ENCODE assay signal across 8 cellular contexts in genomic region chr7:76471556-76472221, GRCh38. TPM values are rescaled to one million over a fixed set of nuclear protein-coding genes. Genes with fewer than 3 reads are reported as not detected.
DNase-seq lines count a peak whose midpoint lies in the region; ATAC-seq lines count a peak whose summit lies in the region.
"Not testable (repeated sequence)": the region's sequence is repeated elsewhere in the genome, so short reads cannot be mapped to it uniquely, and the experiment has no call there.
"Had no signal": no experiment of that assay in that cellular context is flagged by ENCODE, and none has a peak within 500 bp of the region (broad histone marks: within the 10 kb centered on the region; RNA-seq: fewer than 3 reads in every experiment).

No MANE protein-coding gene starts in this region.

- not testable (repeated sequence) for H3K27ac ChIP-seq in Karpas-422 (ENCODE audit: low read length)

- H3K27me3 Mint-ChIP-seq in dendritic cell treated with granulocyte-macrophage colony-stimulating factor and Interleukin-4, amounts not matched to agents 40 ng/mL and 50 ng/mL, for 4 days; stimulated activated memory B cell treated with anti-CD40 and anti-IgM and Interleukin-4, amounts not matched to agents 10 μg/mL and 1 μg/mL and 100 μg/mL, for 72 hours: not testable (repeated sequence)

- H2AFZ ChIP-seq in Karpas-422 (ENCODE audit: low read length), result not testable (repeated sequence)

- H3K9ac ChIP-seq in Karpas-422 (ENCODE audit: low read length), result not testable (repeated sequence)

- not testable (repeated sequence) for H3K36me3 ChIP-seq in Karpas-422 (ENCODE audit: insufficient read depth, low read length)

- H3K4me3 Mint-ChIP-seq in dendritic cell treated with granulocyte-macrophage colony-stimulating factor and Interleukin-4, amounts not matched to agents 40 ng/mL and 50 ng/mL, for 4 days, result peak overlapping the region; percentile 53
- H3K4me3 Mint-ChIP-seq in stimulated activated memory B cell treated with anti-CD40 and anti-IgM and Interleukin-4, amounts not matched to agents 10 μg/mL and 1 μg/mL and 100 μg/mL, for 72 hours, result not testable (repeated sequence)

- H3K4me3 ChIP-seq in Karpas-422 (ENCODE audit: low read length), result not testable (repeated sequence)

- not testable (repeated sequence) for H4K20me1 ChIP-seq in Karpas-422 (ENCODE audit: insufficient read depth, low read depth, low read length)

- H3K4me1 Mint-ChIP-seq in dendritic cell treated with granulocyte-macrophage colony-stimulating factor and Interleukin-4, amounts not matched to agents 40 ng/mL and 50 ng/mL, for 4 days (ENCODE audit: low read depth), result peaks cover 11% of the 10 kb centered on the region
- not testable (repeated sequence) for H3K4me1 Mint-ChIP-seq in stimulated activated memory B cell treated with anti-CD40 and anti-IgM and Interleukin-4, amounts not matched to agents 10 μg/mL and 1 μg/mL and 100 μg/mL, for 72 hours

- in situ Hi-C loops in SK-MEL-5 (cut with HindIII; ENCODE audit: low pct_unique_long_range_greater_than_20kb, low sequenced_read_pairs), result not testable (repeated sequence)

- DNase-seq in Karpas-422, result peak; percentile 27
- peak; percentile 27 for DNase-seq in SK-MEL-5 (ENCODE audit: low read depth, low spot score)
- peak; percentile 11 for DNase-seq in left kidney (ENCODE audit: low read depth, low spot score)
- peak; percentile 4 for DNase-seq in medulla oblongata (ENCODE audit: extremely low spot score)

- not testable (repeated sequence) for H3K79me2 ChIP-seq in Karpas-422 (ENCODE audit: low read length)

- H3K9me2 ChIP-seq in Karpas-422 (replicated peaks; ENCODE audit: insufficient read depth, low read length), result not testable (repeated sequence)

- not testable (repeated sequence) for H3K9me3 ChIP-seq in Karpas-422 (ENCODE audit: low read length)

- not testable (repeated sequence) for H3K9me3 Mint-ChIP-seq in dendritic cell treated with granulocyte-macrophage colony-stimulating factor and Interleukin-4, amounts not matched to agents 40 ng/mL and 50 ng/mL, for 4 days; stimulated activated memory B cell treated with anti-CD40 and anti-IgM and Interleukin-4, amounts not matched to agents 10 μg/mL and 1 μg/mL and 100 μg/mL, for 72 hours

- intact Hi-C loops in dendritic cell treated with granulocyte-macrophage colony-stimulating factor and Interleukin-4, amounts not matched to agents 40 ng/mL and 50 ng/mL, for 4 days (cut with micrococcal nuclease), result not testable (repeated sequence)

- not testable (repeated sequence) for H3K4me2 ChIP-seq in Karpas-422 (ENCODE audit: low read depth, low read length, poor library complexity, severe bottlenecking)

- peak overlapping the region; percentile 79 for H3K27ac Mint-ChIP-seq in dendritic cell treated with granulocyte-macrophage colony-stimulating factor and Interleukin-4, amounts not matched to agents 40 ng/mL and 50 ng/mL, for 4 days
- H3K27ac Mint-ChIP-seq in stimulated activated memory B cell treated with anti-CD40 and anti-IgM and Interleukin-4, amounts not matched to agents 10 μg/mL and 1 μg/mL and 100 μg/mL, for 72 hours, result not testable (repeated sequence)

- H3K27me3 ChIP-seq in Karpas-422 (ENCODE audit: low read length), result not testable (repeated sequence)

- peak; percentile 62 for ATAC-seq in stimulated activated memory B cell treated with anti-CD40 and anti-IgM and Interleukin-4, amounts not matched to agents 10 μg/mL and 1 μg/mL and 100 μg/mL, for 72 hours

- peaks cover 37% of the 10 kb centered on the region for H3K36me3 Mint-ChIP-seq in dendritic cell treated with granulocyte-macrophage colony-stimulating factor and Interleukin-4, amounts not matched to agents 40 ng/mL and 50 ng/mL, for 4 days (ENCODE audit: low read depth)
- H3K36me3 Mint-ChIP-seq in stimulated activated memory B cell treated with anti-CD40 and anti-IgM and Interleukin-4, amounts not matched to agents 10 μg/mL and 1 μg/mL and 100 μg/mL, for 72 hours, result not testable (repeated sequence)

- not testable (repeated sequence) for H3K4me1 ChIP-seq in Karpas-422 (ENCODE audit: low read length)

RNA-seq across cellular contexts. Expression of gene DTX2, which starts 10.2 kb away (rescaled TPM):
- 17.0 and 26.5 TPM in 2 replicates for total RNA-seq in Karpas-422 (2014; rRNA removed; shearing (Covaris generic); ENCODE audit: low replicate concordance)
- total RNA-seq in SK-MEL-5 (2014; rRNA removed; shearing (Covaris generic)), result 11.9 and 12.8 TPM in 2 replicates
- 49.2 and 61.8 TPM in 2 replicates for polyA plus RNA-seq in SK-MEL-5 (2015; cell fraction: cytosol; rRNA removed)
- polyA plus RNA-seq in SK-MEL-5 (2015; cell fraction: nucleus; rRNA removed), result 67.7 and 69.1 TPM in 2 replicates

RNA-seq across cellular contexts. Expression of gene UPK3B, which starts 38.7 kb away (rescaled TPM):
- total RNA-seq in Karpas-422 (2014; rRNA removed; shearing (Covaris generic); ENCODE audit: low replicate concordance), result 0.26 TPM in 1 of 2 replicates, not detected in the other
- total RNA-seq in SK-MEL-5 (2014; rRNA removed; shearing (Covaris generic)), result not detected in 2 replicates
- 0.13 TPM in 1 of 2 replicates, not detected in the other for polyA plus RNA-seq in SK-MEL-5 (2015; cell fraction: cytosol; rRNA removed)
- polyA plus RNA-seq in SK-MEL-5 (2015; cell fraction: nucleus; rRNA removed), result 0.45 TPM in 1 of 2 replicates, not detected in the other
- total RNA-seq: A673 had no signal
- polyA plus RNA-seq: GM23248 had no signal

RNA-seq across cellular contexts. Expression of gene ZP3, which starts 46.9 kb away (rescaled TPM):
- total RNA-seq in Karpas-422 (2014; rRNA removed; shearing (Covaris generic); ENCODE audit: low replicate concordance), result not detected in 2 replicates
- total RNA-seq in SK-MEL-5 (2014; rRNA removed; shearing (Covaris generic)), result 5.0 and 6.6 TPM in 2 replicates
- 3.8 and 6.2 TPM in 2 replicates for polyA plus RNA-seq in SK-MEL-5 (2015; cell fraction: cytosol; rRNA removed)
- 0.58 and 2.0 TPM in 2 replicates for polyA plus RNA-seq in SK-MEL-5 (2015; cell fraction: nucleus; rRNA removed)
